ENCODE assay signal across 1 cellular context in the genomic region with DNA sequence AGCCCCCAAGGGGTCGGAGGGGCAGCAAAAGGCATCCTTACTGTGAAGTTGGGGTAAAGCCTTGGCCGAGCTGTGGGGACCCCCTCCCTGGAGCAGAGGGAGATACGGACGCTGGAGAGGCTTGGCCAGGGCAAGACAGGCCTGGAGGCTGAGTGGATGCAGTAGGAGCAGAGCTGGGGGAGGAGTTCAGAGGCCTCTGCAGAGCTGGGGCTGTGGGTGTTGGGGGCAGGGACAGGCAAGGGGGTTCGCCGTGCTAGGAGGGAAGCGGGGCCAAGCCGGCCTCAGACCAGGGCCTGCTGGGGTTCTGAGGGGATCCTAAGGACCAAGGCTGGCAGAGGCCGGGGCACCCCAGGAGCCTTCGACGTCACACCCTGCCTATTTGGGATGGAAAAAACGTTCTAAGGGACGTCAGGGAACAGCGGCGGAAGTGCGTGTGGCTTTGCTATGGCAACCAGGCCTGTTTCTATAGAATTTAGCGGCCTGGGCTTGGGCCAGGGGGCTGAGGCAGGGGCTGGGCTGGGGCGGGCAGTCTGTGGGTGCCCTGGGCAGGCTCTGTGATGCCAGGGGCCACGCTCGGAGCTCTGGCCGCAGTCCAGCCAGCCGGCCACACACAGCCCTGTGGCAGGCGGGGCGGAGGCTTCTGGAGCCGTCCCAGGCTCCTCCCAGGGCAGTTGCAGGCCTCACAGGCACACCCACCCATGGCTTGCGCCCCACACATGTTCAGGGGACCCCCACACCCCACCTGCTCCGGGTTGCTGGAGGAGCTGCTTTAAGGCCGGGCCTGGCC.
TF ChIP-seq lines count a peak whose summit lies in the region.

No MANE protein-coding gene starts in this region.

TF ChIP-seq in HCT116, 20 proteins besides CTCF, POLR2A, EP300 and RAD21 (continued from another document):
- no peak for TF ChIP-seq ZNF274 (IDR thresholded peaks at IDR 0.05; ENCODE audit: low read depth, low read length)
- TF ChIP-seq ATF3 (IDR thresholded peaks at IDR 0.05) = no peak
TF ChIP-seq in HCT116: peak in this region for 0.
